ENCODE assay signal across 10 cellular contexts in the genomic region with DNA sequence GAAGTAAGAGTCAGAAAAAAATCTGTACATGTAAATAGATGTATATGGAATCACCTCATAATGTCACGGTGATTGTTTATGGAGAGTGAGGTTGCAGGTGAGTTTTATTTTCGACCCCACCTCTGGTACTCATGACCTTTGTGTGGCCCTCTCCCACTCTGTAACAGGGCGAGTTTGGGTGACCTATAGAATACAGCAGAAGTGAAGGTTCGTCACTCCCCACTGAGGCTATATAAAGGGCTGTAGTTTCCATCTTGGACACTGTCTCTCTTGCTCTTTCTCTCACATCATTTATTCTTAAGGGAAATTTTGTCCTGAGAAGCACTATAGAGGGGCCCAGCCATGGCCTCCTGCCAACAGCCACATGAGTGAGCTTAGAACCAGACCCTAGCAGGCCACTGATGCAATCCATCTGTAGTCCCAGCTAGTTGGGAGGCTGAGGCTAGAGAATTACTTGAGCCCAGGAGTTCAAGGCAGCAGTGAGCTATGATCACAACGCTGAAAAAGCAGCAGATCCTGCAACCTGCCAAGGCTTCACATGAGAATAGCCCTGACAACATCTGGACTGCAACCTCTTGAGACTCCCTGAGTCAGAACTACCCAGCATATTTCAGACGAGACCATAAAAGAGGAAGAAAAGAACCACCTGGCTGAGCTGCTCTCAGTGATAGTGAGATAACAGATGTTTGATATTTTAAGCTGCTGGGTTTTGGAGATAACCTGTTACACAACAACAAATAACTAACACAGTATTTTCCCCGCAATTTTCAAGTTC.
DNase-seq lines count a peak whose midpoint lies in the region; ATAC-seq and TF ChIP-seq lines count a peak whose summit lies in the region.
"Had no signal": no experiment of that assay in that cellular context is flagged by ENCODE, and none has a peak within 500 bp of the region (broad histone marks: within the 10 kb centered on the region; RNA-seq: fewer than 3 reads in every experiment).

No MANE protein-coding gene starts in this region.

- no peak overlapping the region for H3K4me3 ChIP-seq in left ventricle myocardium inferior
- H3K4me3 ChIP-seq in right atrium auricular region, result no peak overlapping the region
- no peak overlapping the region for H3K4me3 ChIP-seq in vagina
- H3K4me3 ChIP-seq: spleen had no signal

- no peaks in the 10 kb centered on the region for H3K36me3 ChIP-seq in left ventricle myocardium inferior
- no peaks in the 10 kb centered on the region for H3K36me3 ChIP-seq in right atrium auricular region
- H3K36me3 ChIP-seq in vagina, result no peaks in the 10 kb centered on the region
- H3K36me3 ChIP-seq: spleen had no signal

- peak; percentile 29 for DNase-seq in left ventricle myocardium inferior
- DNase-seq in right atrium auricular region (ENCODE audit: low spot score), result no peak
- no peak for DNase-seq in vagina (ENCODE audit: extremely low spot score in 2 of 2)
- no peak for DNase-seq in Ammon's horn (ENCODE audit: low spot score)
- no peak for DNase-seq in cerebellar cortex (ENCODE audit: low spot score)
- DNase-seq in NCI-H1694 (lab: John Stamatoyannopoulos, UW), result no peak
- DNase-seq: endodermal cell, spleen had no signal

- TF ChIP-seq POLR2A in Raji (IDR thresholded peaks at IDR 0.05; ENCODE audit: insufficient read depth, low read depth, low read length) (peak; percentile 50), vagina (IDR thresholded peaks at IDR 0.05) (no peak)

- TF ChIP-seq CTCF in left ventricle myocardium inferior (IDR thresholded peaks at IDR 0.05; ENCODE audit: borderline replicate concordance) (no peak), right atrium auricular region (IDR thresholded peaks at IDR 0.05) (no peak), vagina (IDR thresholded peaks at IDR 0.05) (no peak)

- H3K4me1 ChIP-seq in left ventricle myocardium inferior, result peaks cover 16% of the 10 kb centered on the region
- peaks cover 0 to 6% of the 10 kb centered on the region in 2 donors for H3K4me1 ChIP-seq in right atrium auricular region
- H3K4me1 ChIP-seq in vagina, result peaks cover 13% of the 10 kb centered on the region

- intact Hi-C loops in left ventricle myocardium inferior (cut with micrococcal nuclease) (loop anchor here (5.0 kb wide), 1 partner anchor 122 kb away; no protein-coding TSS in a partner anchor), vagina (cut with DNase I) (no loop called here)

- H3K27ac ChIP-seq in left ventricle myocardium inferior (replicated peaks), result peak overlapping the region; percentile 22
- no peak overlapping the region for H3K27ac ChIP-seq in right atrium auricular region
- peak overlapping the region; percentile 45 for H3K27ac ChIP-seq in vagina

- H3K9me3 ChIP-seq in left ventricle myocardium inferior (replicated peaks) (no peaks in the 10 kb centered on the region), right atrium auricular region (no peaks in the 10 kb centered on the region), vagina (no peaks in the 10 kb centered on the region)
- H3K9me3 ChIP-seq: spleen had no signal

- ATAC-seq in HG03025 (IDR thresholded peaks at IDR 0.05; ENCODE audit: low FRiP score, unreplicated experiment), result peak; percentile 47

- H3K27me3 ChIP-seq in left ventricle myocardium inferior (ENCODE audit: low read depth), result no peaks in the 10 kb centered on the region
- no peaks in the 10 kb centered on the region for H3K27me3 ChIP-seq in right atrium auricular region
- H3K27me3 ChIP-seq in vagina, result no peaks in the 10 kb centered on the region
- H3K27me3 ChIP-seq: spleen had no signal

Comparison
In these comparisons a context has a peak if more than half of its experiments do, and no peak if none do; other contexts are left out.
1. H3K27ac ChIP-seq: peak in left ventricle myocardium inferior (single experiment) and vagina (single experiment); none in right atrium auricular region (0 of 2).